In the genomic region with DNA sequence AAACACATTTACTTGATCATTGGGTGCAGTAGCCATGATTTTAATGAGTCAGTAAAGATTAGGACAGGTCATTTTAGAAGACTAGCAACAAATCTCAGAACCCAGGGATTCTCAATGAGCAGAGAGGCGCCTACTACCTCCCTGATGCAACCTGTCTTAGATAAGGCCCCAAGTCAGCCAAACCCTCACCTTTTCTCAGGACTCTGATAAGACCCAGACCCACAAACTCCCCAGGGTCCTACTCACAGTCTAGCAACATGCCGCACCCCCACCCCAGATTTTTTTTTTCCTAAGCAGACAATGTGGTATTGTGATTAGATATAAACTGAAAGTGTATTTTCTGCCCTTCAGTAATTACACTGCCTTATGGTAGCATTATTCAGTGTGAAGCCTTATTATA, we compare ENCODE assay signal across 2 cellular contexts.
TF ChIP-seq lines count a peak whose summit lies in the region.

No MANE protein-coding gene starts in this region.

TF ChIP-seq in GM23338, 12 proteins besides CTCF, POLR2A, EP300 and RAD21:
- TF ChIP-seq EZH2phosphoT487 (IDR thresholded peaks at IDR 0.05; ENCODE audit: unreplicated experiment) (no peak), NANOG (IDR thresholded peaks at IDR 0.05; ENCODE audit: borderline replicate concordance) (no peak), CREB1 (CRISPR knock-in tag; IDR thresholded peaks at IDR 0.05; ENCODE audit: low read depth) (no peak), ZNF114 (CRISPR knock-in tag; IDR thresholded peaks at IDR 0.05) (no peak), ZNF331 (CRISPR knock-in tag; IDR thresholded peaks at IDR 0.05; ENCODE audit: low read depth) (no peak), STAT1 (IDR thresholded peaks at IDR 0.05; ENCODE audit: unreplicated experiment) (no peak)
- TF ChIP-seq, protein P1, sequence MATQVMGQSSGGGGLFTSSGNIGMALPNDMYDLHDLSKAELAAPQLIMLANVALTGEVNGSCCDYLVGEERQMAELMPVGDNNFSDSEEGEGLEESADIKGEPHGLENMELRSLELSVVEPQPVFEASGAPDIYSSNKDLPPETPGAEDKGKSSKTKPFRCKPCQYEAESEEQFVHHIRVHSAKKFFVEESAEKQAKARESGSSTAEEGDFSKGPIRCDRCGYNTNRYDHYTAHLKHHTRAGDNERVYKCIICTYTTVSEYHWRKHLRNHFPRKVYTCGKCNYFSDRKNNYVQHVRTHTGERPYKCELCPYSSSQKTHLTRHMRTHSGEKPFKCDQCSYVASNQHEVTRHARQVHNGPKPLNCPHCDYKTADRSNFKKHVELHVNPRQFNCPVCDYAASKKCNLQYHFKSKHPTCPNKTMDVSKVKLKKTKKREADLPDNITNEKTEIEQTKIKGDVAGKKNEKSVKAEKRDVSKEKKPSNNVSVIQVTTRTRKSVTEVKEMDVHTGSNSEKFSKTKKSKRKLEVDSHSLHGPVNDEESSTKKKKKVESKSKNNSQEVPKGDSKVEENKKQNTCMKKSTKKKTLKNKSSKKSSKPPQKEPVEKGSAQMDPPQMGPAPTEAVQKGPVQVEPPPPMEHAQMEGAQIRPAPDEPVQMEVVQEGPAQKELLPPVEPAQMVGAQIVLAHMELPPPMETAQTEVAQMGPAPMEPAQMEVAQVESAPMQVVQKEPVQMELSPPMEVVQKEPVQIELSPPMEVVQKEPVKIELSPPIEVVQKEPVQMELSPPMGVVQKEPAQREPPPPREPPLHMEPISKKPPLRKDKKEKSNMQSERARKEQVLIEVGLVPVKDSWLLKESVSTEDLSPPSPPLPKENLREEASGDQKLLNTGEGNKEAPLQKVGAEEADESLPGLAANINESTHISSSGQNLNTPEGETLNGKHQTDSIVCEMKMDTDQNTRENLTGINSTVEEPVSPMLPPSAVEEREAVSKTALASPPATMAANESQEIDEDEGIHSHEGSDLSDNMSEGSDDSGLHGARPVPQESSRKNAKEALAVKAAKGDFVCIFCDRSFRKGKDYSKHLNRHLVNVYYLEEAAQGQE (IDR thresholded peaks at IDR 0.05; ENCODE audit: unreplicated experiment) = no peak
- TF ChIP-seq, protein P2, sequence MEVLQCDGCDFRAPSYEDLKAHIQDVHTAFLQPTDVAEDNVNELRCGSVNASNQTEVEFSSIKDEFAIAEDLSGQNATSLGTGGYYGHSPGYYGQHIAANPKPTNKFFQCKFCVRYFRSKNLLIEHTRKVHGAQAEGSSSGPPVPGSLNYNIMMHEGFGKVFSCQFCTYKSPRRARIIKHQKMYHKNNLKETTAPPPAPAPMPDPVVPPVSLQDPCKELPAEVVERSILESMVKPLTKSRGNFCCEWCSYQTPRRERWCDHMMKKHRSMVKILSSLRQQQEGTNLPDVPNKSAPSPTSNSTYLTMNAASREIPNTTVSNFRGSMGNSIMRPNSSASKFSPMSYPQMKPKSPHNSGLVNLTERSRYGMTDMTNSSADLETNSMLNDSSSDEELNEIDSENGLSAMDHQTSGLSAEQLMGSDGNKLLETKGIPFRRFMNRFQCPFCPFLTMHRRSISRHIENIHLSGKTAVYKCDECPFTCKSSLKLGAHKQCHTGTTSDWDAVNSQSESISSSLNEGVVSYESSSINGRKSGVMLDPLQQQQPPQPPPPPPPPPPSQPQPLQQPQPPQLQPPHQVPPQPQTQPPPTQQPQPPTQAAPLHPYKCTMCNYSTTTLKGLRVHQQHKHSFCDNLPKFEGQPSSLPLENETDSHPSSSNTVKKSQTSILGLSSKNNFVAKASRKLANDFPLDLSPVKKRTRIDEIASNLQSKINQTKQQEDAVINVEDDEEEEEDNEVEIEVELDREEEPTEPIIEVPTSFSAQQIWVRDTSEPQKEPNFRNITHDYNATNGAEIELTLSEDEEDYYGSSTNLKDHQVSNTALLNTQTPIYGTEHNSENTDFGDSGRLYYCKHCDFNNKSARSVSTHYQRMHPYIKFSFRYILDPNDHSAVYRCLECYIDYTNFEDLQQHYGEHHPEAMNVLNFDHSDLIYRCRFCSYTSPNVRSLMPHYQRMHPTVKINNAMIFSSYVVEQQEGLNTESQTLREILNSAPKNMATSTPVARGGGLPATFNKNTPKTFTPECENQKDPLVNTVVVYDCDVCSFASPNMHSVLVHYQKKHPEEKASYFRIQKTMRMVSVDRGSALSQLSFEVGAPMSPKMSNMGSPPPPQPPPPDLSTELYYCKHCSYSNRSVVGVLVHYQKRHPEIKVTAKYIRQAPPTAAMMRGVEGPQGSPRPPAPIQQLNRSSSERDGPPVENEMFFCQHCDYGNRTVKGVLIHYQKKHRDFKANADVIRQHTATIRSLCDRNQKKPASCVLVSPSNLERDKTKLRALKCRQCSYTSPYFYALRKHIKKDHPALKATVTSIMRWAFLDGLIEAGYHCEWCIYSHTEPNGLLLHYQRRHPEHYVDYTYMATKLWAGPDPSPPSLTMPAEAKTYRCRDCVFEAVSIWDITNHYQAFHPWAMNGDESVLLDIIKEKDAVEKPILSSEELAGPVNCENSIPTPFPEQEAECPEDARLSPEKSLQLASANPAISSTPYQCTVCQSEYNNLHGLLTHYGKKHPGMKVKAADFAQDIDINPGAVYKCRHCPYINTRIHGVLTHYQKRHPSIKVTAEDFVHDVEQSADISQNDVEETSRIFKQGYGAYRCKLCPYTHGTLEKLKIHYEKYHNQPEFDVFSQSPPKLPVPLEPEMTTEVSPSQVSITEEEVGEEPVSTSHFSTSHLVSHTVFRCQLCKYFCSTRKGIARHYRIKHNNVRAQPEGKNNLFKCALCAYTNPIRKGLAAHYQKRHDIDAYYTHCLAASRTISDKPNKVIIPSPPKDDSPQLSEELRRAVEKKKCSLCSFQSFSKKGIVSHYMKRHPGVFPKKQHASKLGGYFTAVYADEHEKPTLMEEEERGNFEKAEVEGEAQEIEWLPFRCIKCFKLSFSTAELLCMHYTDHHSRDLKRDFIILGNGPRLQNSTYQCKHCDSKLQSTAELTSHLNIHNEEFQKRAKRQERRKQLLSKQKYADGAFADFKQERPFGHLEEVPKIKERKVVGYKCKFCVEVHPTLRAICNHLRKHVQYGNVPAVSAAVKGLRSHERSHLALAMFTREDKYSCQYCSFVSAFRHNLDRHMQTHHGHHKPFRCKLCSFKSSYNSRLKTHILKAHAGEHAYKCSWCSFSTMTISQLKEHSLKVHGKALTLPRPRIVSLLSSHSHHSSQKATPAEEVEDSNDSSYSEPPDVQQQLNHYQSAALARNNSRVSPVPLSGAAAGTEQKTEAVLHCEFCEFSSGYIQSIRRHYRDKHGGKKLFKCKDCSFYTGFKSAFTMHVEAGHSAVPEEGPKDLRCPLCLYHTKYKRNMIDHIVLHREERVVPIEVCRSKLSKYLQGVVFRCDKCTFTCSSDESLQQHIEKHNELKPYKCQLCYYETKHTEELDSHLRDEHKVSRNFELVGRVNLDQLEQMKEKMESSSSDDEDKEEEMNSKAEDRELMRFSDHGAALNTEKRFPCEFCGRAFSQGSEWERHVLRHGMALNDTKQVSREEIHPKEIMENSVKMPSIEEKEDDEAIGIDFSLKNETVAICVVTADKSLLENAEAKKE (CRISPR knock-in tag; IDR thresholded peaks at IDR 0.05) = no peak

TF ChIP-seq in WTC11, 78 proteins besides CTCF, POLR2A, EP300 and RAD21:
- no peak for TF ChIP-seq ELF4 (CRISPR knock-in tag; IDR thresholded peaks at IDR 0.05; ENCODE audit: low read depth)
- no peak for TF ChIP-seq NR2C2 (CRISPR knock-in tag; IDR thresholded peaks at IDR 0.05)
- TF ChIP-seq, protein P3, sequence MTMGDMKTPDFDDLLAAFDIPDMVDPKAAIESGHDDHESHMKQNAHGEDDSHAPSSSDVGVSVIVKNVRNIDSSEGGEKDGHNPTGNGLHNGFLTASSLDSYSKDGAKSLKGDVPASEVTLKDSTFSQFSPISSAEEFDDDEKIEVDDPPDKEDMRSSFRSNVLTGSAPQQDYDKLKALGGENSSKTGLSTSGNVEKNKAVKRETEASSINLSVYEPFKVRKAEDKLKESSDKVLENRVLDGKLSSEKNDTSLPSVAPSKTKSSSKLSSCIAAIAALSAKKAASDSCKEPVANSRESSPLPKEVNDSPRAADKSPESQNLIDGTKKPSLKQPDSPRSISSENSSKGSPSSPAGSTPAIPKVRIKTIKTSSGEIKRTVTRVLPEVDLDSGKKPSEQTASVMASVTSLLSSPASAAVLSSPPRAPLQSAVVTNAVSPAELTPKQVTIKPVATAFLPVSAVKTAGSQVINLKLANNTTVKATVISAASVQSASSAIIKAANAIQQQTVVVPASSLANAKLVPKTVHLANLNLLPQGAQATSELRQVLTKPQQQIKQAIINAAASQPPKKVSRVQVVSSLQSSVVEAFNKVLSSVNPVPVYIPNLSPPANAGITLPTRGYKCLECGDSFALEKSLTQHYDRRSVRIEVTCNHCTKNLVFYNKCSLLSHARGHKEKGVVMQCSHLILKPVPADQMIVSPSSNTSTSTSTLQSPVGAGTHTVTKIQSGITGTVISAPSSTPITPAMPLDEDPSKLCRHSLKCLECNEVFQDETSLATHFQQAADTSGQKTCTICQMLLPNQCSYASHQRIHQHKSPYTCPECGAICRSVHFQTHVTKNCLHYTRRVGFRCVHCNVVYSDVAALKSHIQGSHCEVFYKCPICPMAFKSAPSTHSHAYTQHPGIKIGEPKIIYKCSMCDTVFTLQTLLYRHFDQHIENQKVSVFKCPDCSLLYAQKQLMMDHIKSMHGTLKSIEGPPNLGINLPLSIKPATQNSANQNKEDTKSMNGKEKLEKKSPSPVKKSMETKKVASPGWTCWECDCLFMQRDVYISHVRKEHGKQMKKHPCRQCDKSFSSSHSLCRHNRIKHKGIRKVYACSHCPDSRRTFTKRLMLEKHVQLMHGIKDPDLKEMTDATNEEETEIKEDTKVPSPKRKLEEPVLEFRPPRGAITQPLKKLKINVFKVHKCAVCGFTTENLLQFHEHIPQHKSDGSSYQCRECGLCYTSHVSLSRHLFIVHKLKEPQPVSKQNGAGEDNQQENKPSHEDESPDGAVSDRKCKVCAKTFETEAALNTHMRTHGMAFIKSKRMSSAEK (CRISPR knock-in tag; IDR thresholded peaks at IDR 0.05; ENCODE audit: borderline replicate concordance) = no peak
- TF ChIP-seq, protein P4, sequence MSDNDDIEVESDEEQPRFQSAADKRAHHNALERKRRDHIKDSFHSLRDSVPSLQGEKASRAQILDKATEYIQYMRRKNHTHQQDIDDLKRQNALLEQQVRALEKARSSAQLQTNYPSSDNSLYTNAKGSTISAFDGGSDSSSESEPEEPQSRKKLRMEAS (CRISPR knock-in tag; IDR thresholded peaks at IDR 0.05) = no peak
- TF ChIP-seq, protein P5, sequence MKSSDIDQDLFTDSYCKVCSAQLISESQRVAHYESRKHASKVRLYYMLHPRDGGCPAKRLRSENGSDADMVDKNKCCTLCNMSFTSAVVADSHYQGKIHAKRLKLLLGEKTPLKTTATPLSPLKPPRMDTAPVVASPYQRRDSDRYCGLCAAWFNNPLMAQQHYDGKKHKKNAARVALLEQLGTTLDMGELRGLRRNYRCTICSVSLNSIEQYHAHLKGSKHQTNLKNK (CRISPR knock-in tag; IDR thresholded peaks at IDR 0.05) = no peak
- no peak for TF ChIP-seq ZNF263 (CRISPR knock-in tag; IDR thresholded peaks at IDR 0.05; ENCODE audit: low read depth)
- no peak for TF ChIP-seq SMAD3 (CRISPR knock-in tag; IDR thresholded peaks at IDR 0.05; ENCODE audit: borderline replicate concordance)
- no peak for TF ChIP-seq ZNF416 (CRISPR knock-in tag; IDR thresholded peaks at IDR 0.05)
- TF ChIP-seq, protein P6, sequence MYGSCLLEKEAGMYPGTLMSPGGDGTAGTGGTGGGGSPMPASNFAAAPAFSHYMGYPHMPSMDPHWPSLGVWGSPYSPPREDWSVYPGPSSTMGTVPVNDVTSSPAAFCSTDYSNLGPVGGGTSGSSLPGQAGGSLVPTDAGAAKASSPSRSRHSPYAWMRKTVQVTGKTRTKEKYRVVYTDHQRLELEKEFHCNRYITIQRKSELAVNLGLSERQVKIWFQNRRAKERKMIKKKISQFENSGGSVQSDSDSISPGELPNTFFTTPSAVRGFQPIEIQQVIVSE (CRISPR knock-in tag; IDR thresholded peaks at IDR 0.05; ENCODE audit: borderline replicate concordance) = no peak
- TF ChIP-seq, protein P7, sequence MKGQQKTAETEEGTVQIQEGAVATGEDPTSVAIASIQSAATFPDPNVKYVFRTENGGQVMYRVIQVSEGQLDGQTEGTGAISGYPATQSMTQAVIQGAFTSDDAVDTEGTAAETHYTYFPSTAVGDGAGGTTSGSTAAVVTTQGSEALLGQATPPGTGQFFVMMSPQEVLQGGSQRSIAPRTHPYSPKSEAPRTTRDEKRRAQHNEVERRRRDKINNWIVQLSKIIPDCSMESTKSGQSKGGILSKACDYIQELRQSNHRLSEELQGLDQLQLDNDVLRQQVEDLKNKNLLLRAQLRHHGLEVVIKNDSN (CRISPR knock-in tag; IDR thresholded peaks at IDR 0.05) = no peak
- TF ChIP-seq, protein P8, sequence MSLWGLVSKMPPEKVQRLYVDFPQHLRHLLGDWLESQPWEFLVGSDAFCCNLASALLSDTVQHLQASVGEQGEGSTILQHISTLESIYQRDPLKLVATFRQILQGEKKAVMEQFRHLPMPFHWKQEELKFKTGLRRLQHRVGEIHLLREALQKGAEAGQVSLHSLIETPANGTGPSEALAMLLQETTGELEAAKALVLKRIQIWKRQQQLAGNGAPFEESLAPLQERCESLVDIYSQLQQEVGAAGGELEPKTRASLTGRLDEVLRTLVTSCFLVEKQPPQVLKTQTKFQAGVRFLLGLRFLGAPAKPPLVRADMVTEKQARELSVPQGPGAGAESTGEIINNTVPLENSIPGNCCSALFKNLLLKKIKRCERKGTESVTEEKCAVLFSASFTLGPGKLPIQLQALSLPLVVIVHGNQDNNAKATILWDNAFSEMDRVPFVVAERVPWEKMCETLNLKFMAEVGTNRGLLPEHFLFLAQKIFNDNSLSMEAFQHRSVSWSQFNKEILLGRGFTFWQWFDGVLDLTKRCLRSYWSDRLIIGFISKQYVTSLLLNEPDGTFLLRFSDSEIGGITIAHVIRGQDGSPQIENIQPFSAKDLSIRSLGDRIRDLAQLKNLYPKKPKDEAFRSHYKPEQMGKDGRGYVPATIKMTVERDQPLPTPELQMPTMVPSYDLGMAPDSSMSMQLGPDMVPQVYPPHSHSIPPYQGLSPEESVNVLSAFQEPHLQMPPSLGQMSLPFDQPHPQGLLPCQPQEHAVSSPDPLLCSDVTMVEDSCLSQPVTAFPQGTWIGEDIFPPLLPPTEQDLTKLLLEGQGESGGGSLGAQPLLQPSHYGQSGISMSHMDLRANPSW (CRISPR knock-in tag; conservative IDR thresholded peaks at IDR 0.05; ENCODE audit: low read depth) = no peak
TF ChIP-seq in WTC11: peak in this region for 0.
